In the genomic region with DNA sequence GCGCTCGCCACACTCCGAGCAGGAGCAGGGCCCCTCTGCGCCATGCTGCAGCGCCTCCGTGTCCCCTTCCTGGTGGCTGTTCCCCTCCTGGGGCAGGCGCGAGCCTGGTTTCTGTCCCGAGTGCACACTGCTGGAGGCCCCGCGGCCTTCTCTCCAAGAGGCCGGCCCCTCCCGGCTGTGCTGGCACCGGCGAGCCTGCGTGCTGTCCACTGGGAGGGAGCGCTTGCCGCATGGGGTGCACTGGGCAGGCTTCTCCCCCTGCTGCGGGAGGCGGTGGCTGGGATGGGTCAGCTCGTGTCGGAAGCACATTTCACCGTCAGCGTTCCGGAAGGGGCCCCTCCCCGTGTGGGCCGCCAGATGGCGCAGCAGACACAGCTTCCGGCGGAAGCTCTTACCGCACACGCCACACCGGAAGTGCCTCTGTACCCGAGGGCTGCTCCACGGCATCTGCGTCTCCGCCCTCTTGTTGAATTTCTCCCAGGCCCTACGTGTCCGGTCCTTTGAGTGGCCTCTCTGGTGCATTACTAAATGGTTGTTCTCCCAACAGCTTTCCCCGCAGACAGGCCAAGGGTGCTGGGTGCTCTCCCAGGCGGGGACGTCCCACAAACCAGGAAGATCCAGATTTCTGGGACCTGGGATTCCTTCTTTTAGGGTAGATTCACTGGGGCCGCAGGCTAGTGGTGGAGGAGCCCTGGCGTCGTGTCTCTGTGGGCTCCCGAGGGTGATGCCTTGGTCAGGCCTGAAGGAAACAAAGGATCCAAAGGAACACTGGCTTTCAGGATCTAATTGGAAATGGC, we compare ENCODE assay signal across 8 cellular contexts. TPM values are rescaled to one million over a fixed set of nuclear protein-coding genes. Genes with fewer than 3 reads are reported as not detected.
DNase-seq lines count a peak whose midpoint lies in the region; ATAC-seq and TF ChIP-seq lines count a peak whose summit lies in the region.

No MANE protein-coding gene starts in this region.

- no peak overlapping the region for H3K4me3 ChIP-seq in endodermal cell (ENCODE audit: low read length)
- H3K4me3 ChIP-seq in sigmoid colon = no peak overlapping the region

- 85 to 86% methylated on average over 36 to 46 of the region's 46 CpGs for WGBS in endodermal cell (ENCODE audit: insufficient coverage in 1 of 2, insufficient read length in 1 of 2), 2 experiments
- 89 to 92% methylated on average over 46 of the region's 46 CpGs for WGBS in sigmoid colon, 2 donors

- peak overlapping the region; percentile 82 for H3K27ac Mint-ChIP-seq in endodermal cell

- H3K36me3 ChIP-seq in endodermal cell (ENCODE audit: control insufficient read depth, insufficient read depth, low read length) (peaks cover 47% of the 10 kb centered on the region), sigmoid colon (peaks cover 0 to 60% (median 19%) of the 10 kb centered on the region in 4 donors)

- intact Hi-C loops in sigmoid colon (cut with DNase I) = loop anchor here (2.0 kb wide), 1 partner anchor 19 kb away; the partner anchor contains the start of gene ZNF786

- no peaks in the 10 kb centered on the region for H3K4me1 Mint-ChIP-seq in endodermal cell

- H3K27me3 ChIP-seq in endodermal cell (ENCODE audit: control insufficient read depth, insufficient read depth, low read length, poor library complexity, severe bottlenecking) (no peaks in the 10 kb centered on the region), sigmoid colon (no peaks in the 10 kb centered on the region)

- TF ChIP-seq EP300 in sigmoid colon (IDR thresholded peaks at IDR 0.05) = no peak

- ATAC-seq in GM18502 (IDR thresholded peaks at IDR 0.05; ENCODE audit: poor library complexity, unreplicated experiment) (no peak), GM18511 (IDR thresholded peaks at IDR 0.05; ENCODE audit: unreplicated experiment) (no peak)

- no peak overlapping the region for H3K9ac ChIP-seq in endodermal cell (ENCODE audit: extremely low read depth, low read length, poor library complexity, severe bottlenecking)

- DNase-seq in ELR (ENCODE audit: low read depth) (peak; percentile 15), endodermal cell (peak; percentile 94), sigmoid colon (peak; percentile 34), NCI-H526 treated with DMSO at 0.1 percent for 48 hours (lab: John Stamatoyannopoulos, UW) (no peak), globus pallidus (ENCODE audit: low spot score) (no peak)
- peak; percentile 33 for DNase-seq in activated CD4-positive, alpha-beta T cell treated with anti-CD3 and anti-CD28 coated beads for 1 hour

- H3K4me3 Mint-ChIP-seq in endodermal cell = no peak overlapping the region

- no peaks in the 10 kb centered on the region for H3K27me3 Mint-ChIP-seq in endodermal cell (ENCODE audit: insufficient read depth)

- no peak for TF ChIP-seq POLR2A in sigmoid colon (IDR thresholded peaks at IDR 0.05)

- H3K9me3 Mint-ChIP-seq in endodermal cell = no peaks in the 10 kb centered on the region

- no peaks in the 10 kb centered on the region for H3K4me1 ChIP-seq in endodermal cell (ENCODE audit: control insufficient read depth, insufficient read depth, low read length)
- no peaks in the 10 kb centered on the region for H3K4me1 ChIP-seq in sigmoid colon

- H3K9me3 ChIP-seq in endodermal cell (ENCODE audit: control insufficient read depth, low read length) (no peaks in the 10 kb centered on the region), sigmoid colon (no peaks in the 10 kb centered on the region)

- H3K27ac ChIP-seq in endodermal cell (ENCODE audit: low read depth, low read length) (no peak overlapping the region), sigmoid colon (peak overlapping the region in 3 of 4 donors; percentile 22 to 42 (median 39))

- TF ChIP-seq CTCF in endodermal cell (conservative IDR thresholded peaks at IDR 0.05) (peak; percentile 82), sigmoid colon (IDR thresholded peaks at IDR 0.05) (no peak)

- H3K36me3 Mint-ChIP-seq in endodermal cell (ENCODE audit: low read depth) = peaks cover 48% of the 10 kb centered on the region

RNA-seq across cellular contexts. Expression of gene ZNF786, which starts 18.7 kb away (rescaled TPM):
- total RNA-seq in endodermal cell = 10 to 100 TPM; 12.0 to 13.3 TPM
- 8.2 TPM for polyA plus RNA-seq in endodermal cell (2013, experiment 1 of 2)
- 7.5 TPM for polyA plus RNA-seq in endodermal cell (2013, experiment 2 of 2)
- 1 to 10 TPM; 3.0 to 6.9 (median 3.9) TPM for total RNA-seq in sigmoid colon
- 1 to 10 TPM in 2 of 3 donors, under 1 TPM in 1; 0.60 to 4.6 (median 1.2) TPM for polyA plus RNA-seq in sigmoid colon

RNA-seq across cellular contexts. Expression of gene PDIA4, which starts 43.5 kb away (rescaled TPM):
- total RNA-seq in endodermal cell (100 to 1,000 TPM; 369 to 402 TPM), sigmoid colon (10 to 100 TPM; 34.3 to 47.4 (median 39.7) TPM)
- polyA plus RNA-seq in endodermal cell (2013, experiment 1 of 2) = 188 TPM
- polyA plus RNA-seq in endodermal cell (2013, experiment 2 of 2) = 200 TPM
- polyA plus RNA-seq in sigmoid colon = 100 to 1,000 TPM in 1 of 3 donors, 10 to 100 TPM in 2; 11.4 to 183 (median 40.9) TPM

RNA-seq across cellular contexts. Expression of gene ZNF425, which starts 54.3 kb away (rescaled TPM):
- total RNA-seq in endodermal cell (1 to 10 TPM; 2.1 to 2.7 TPM), sigmoid colon (1 to 10 TPM; 2.9 to 4.9 (median 3.6) TPM)
- polyA plus RNA-seq in endodermal cell (2013, experiment 1 of 2) = 2.8 TPM
- polyA plus RNA-seq in endodermal cell (2013, experiment 2 of 2) = 2.7 TPM
- polyA plus RNA-seq in sigmoid colon = under 1 TPM; 0.60 to 0.85 (median 0.69) TPM

Comparison
In these comparisons a context has a peak if more than half of its experiments do, and no peak if none do; other contexts are left out.
1. DNase-seq: peak in ELR (single experiment), activated CD4-positive, alpha-beta T cell treated with anti-CD3 and anti-CD28 coated beads for 1 hour (single experiment), endodermal cell (single experiment) and sigmoid colon (single experiment); none in NCI-H526 treated with DMSO at 0.1 percent for 48 hours (single experiment) and globus pallidus (single experiment).
2. RNA of gene PDIA4, which starts 43.5 kb away (total RNA-seq): 369 to 402 TPM in endodermal cell; 34.3 to 47.4 TPM in sigmoid colon; every median in the first group is over 4 times any median in the second.